ENCODE assay signal across 8 cellular contexts in genomic region chr7:99459087-99459486, GRCh38. TPM values are rescaled to one million over a fixed set of nuclear protein-coding genes. Genes with fewer than 3 reads are reported as not detected.
A peak's percentile ranks its signal among the peaks of the same experiment; 100 is the strongest.
DNase-seq lines count a peak whose midpoint lies in the region; ATAC-seq and TF ChIP-seq lines count a peak whose summit lies in the region.

No MANE protein-coding gene starts in this region.

- H3K4me3 ChIP-seq in AG04450 (ENCODE audit: low read depth, low read length) (no peak overlapping the region), adrenal gland (no peak overlapping the region)

- peak; percentile 21 for TF ChIP-seq POLR2A in erythroblast (IDR thresholded peaks at IDR 0.05; ENCODE audit: low read length)
- no peak for TF ChIP-seq POLR2A in adrenal gland (IDR thresholded peaks at IDR 0.05)

- peak; percentile 40 for TF ChIP-seq CTCF in AG04450 (IDR thresholded peaks at IDR 0.05; ENCODE audit: low read depth, low read length)
- no peak for TF ChIP-seq CTCF in GM13976 (IDR thresholded peaks at IDR 0.05; ENCODE audit: borderline replicate concordance, control extremely low read depth, extremely low read depth, insufficient read depth, missing control alignments)
- TF ChIP-seq CTCF in adrenal gland (IDR thresholded peaks at IDR 0.05) = peak in 3 of 6 experiments; percentile 12 to 22 (median 14)

- WGBS in adrenal gland, 4 donors = 89 to 99% (median 95%) methylated on average over 8 of the region's 8 CpGs

- H3K27ac ChIP-seq in AG04450 (ENCODE audit: low read depth, low read length) (no peak overlapping the region), adrenal gland (peak overlapping the region in 2 of 5 donors; percentile 25 to 47)

- CTCF ChIA-PET in AG04450 (lab: Charles Lee) = no interaction called here

- POLR2A ChIA-PET in AG04450 (lab: Yijun Ruan, JAX) = no interaction called here

- in situ Hi-C loops in GM13976 (cut with MboI; ENCODE audit: low sequenced_read_pairs, unreplicated experiment) = no loop called here

- H3K36me3 ChIP-seq in adrenal gland (replicated peaks in 1 of 2) = peaks cover 0 to 59% of the 10 kb centered on the region in 2 donors

- H3K27me3 ChIP-seq in AG04450 (ENCODE audit: control insufficient read depth, insufficient read depth, low read length) = no peaks in the 10 kb centered on the region
- no peaks in the 10 kb centered on the region for H3K27me3 ChIP-seq in adrenal gland

- peaks cover 11 to 22% of the 10 kb centered on the region in 2 donors for H3K4me1 ChIP-seq in adrenal gland (replicated peaks in 1 of 2)

- intact Hi-C loops in adrenal gland (cut with DNase I) = no loop called here

- H3K9me3 ChIP-seq in AG04450 (ENCODE audit: control insufficient read depth, insufficient read depth, low read length) (no peaks in the 10 kb centered on the region), adrenal gland (replicated peaks in 1 of 3) (no peaks in the 10 kb centered on the region)

- ATAC-seq in GM21825 (IDR thresholded peaks at IDR 0.05; ENCODE audit: unreplicated experiment) (no peak), HG03378 (IDR thresholded peaks at IDR 0.05; ENCODE audit: unreplicated experiment) (no peak)

- DNase-seq in AG04450 (ENCODE audit: low read depth, low spot score) (no peak), GM13976 (ENCODE audit: low spot score) (peak; percentile 39), SK-N-DZ (ENCODE audit: low spot score) (peak; percentile 39), erythroblast (lab: John Stamatoyannopoulos, UW) (peak; percentile 39 to 53), adrenal gland (no peak), NOMO-1 treated with dmso at 0.1 percent for 144 hours (lab: John Stamatoyannopoulos, UW; ENCODE audit: unreplicated experiment) (no peak)

RNA-seq across cellular contexts. Expression of gene ATP5MF, which starts 6.9 kb away (rescaled TPM):
- 591 and 634 TPM in 2 replicates for polyA plus RNA-seq in AG04450 (2011; rRNA removed)
- 121 and 142 TPM in 2 replicates for polyA minus RNA-seq in AG04450 (2011; rRNA and poly(A)+ RNA removed)
- 2,684 and 6,199 TPM in 2 replicates for polyA plus RNA-seq in SK-N-DZ (2014; cell fraction: cytosol; rRNA removed)
- 949 and 2,899 TPM in 2 replicates for polyA plus RNA-seq in SK-N-DZ (2014; cell fraction: nucleus; rRNA removed)
- total RNA-seq in adrenal gland = 1,000 to 10,000 TPM in 2 of 8 donors, 100 to 1,000 TPM in 6; 281 to 1,322 (median 343) TPM
- polyA plus RNA-seq in adrenal gland = 1,000 to 10,000 TPM in 1 of 3 donors, 100 to 1,000 TPM in 2; 816 to 1,527 (median 908) TPM

RNA-seq across cellular contexts. Expression of gene ZNF789, which starts 13.6 kb away (rescaled TPM):
- polyA plus RNA-seq in AG04450 (2011; rRNA removed) (7.9 and 8.3 TPM in 2 replicates), adrenal gland (10 to 100 TPM; 11.7 to 22.8 (median 18.0) TPM)
- 4.2 and 7.2 TPM in 2 replicates for polyA minus RNA-seq in AG04450 (2011; rRNA and poly(A)+ RNA removed)
- polyA plus RNA-seq in SK-N-DZ (2014; cell fraction: cytosol; rRNA removed) = 26.1 and 26.4 TPM in 2 replicates
- polyA plus RNA-seq in SK-N-DZ (2014; cell fraction: nucleus; rRNA removed) = 36.0 and 53.7 TPM in 2 replicates
- 10 to 100 TPM in 1 of 8 donors, 1 to 10 TPM in 7; 1.5 to 10.5 (median 6.2) TPM for total RNA-seq in adrenal gland

RNA-seq across cellular contexts. Expression of gene CPSF4, which starts 20.3 kb away (rescaled TPM):
- polyA plus RNA-seq in AG04450 (2011; rRNA removed) (27.6 and 32.2 TPM in 2 replicates), adrenal gland (10 to 100 TPM; 16.0 to 40.1 (median 38.0) TPM)
- 38.0 and 52.1 TPM in 2 replicates for polyA minus RNA-seq in AG04450 (2011; rRNA and poly(A)+ RNA removed)
- 105 and 119 TPM in 2 replicates for polyA plus RNA-seq in SK-N-DZ (2014; cell fraction: cytosol; rRNA removed)
- polyA plus RNA-seq in SK-N-DZ (2014; cell fraction: nucleus; rRNA removed) = 489 and 529 TPM in 2 replicates
- total RNA-seq in adrenal gland = 10 to 100 TPM; 21.8 to 40.5 (median 27.6) TPM

RNA-seq across cellular contexts. Expression of gene PTCD1, which starts 20.5 kb away (rescaled TPM):
- polyA plus RNA-seq in AG04450 (2011; rRNA removed) (2.7 and 3.0 TPM in 2 replicates), adrenal gland (1 to 10 TPM; 2.5 to 6.5 (median 3.6) TPM)
- 3.5 and 3.9 TPM in 2 replicates for polyA minus RNA-seq in AG04450 (2011; rRNA and poly(A)+ RNA removed)
- 12.4 and 15.7 TPM in 2 replicates for polyA plus RNA-seq in SK-N-DZ (2014; cell fraction: cytosol; rRNA removed)
- 8.8 and 14.1 TPM in 2 replicates for polyA plus RNA-seq in SK-N-DZ (2014; cell fraction: nucleus; rRNA removed)
- total RNA-seq in adrenal gland = 1 to 10 TPM; 4.5 to 9.2 (median 6.4) TPM

RNA-seq across cellular contexts. Expression of gene ZNF394, which starts 41.0 kb away (rescaled TPM):
- 9.4 TPM in 2 replicates for polyA plus RNA-seq in AG04450 (2011; rRNA removed)
- 18.4 TPM in 2 replicates for polyA minus RNA-seq in AG04450 (2011; rRNA and poly(A)+ RNA removed)
- 17.2 and 20.5 TPM in 2 replicates for polyA plus RNA-seq in SK-N-DZ (2014; cell fraction: cytosol; rRNA removed)
- 8.0 and 27.3 TPM in 2 replicates for polyA plus RNA-seq in SK-N-DZ (2014; cell fraction: nucleus; rRNA removed)
- total RNA-seq in adrenal gland = 10 to 100 TPM; 11.8 to 29.5 (median 23.6) TPM
- 10 to 100 TPM; 10.5 to 31.0 (median 18.5) TPM for polyA plus RNA-seq in adrenal gland

Comparison
In these comparisons a context has a peak if more than half of its experiments do, and no peak if none do; other contexts are left out.
1. DNase-seq: peak in GM13976 (single experiment), SK-N-DZ (single experiment) and erythroblast (2 of 2); none in AG04450 (single experiment), adrenal gland (0 of 7) and NOMO-1 treated with dmso at 0.1 percent for 144 hours (single experiment).